ENCODE assay signal across 8 cellular contexts in the genomic region with DNA sequence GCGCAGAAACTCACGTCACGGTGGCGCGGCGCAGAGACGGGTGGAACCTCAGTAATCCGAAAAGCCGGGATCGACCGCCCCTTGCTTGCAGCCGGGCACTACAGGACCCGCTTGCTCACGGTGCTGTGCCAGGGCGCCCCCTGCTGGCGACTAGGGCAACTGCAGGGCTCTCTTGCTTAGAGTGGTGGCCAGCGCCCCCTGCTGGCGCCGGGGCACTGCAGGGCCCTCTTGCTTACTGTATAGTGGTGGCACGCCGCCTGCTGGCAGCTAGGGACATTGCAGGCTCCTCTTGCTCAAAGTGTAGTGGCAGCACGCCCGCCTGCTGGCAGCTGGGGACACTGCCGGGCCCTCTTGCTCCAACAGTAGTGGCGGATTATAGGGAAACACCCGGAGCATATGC. TPM values are rescaled to one million over a fixed set of nuclear protein-coding genes. Genes with fewer than 3 reads are reported as not detected.
DNase-seq lines count a peak whose midpoint lies in the region; ATAC-seq and TF ChIP-seq lines count a peak whose summit lies in the region.
"Not testable (repeated sequence)": the region's sequence is repeated elsewhere in the genome, so short reads cannot be mapped to it uniquely, and the experiment has no call there.

No MANE protein-coding gene starts in this region.

- 30 to 39% methylated on average over 4 to 10 of the region's 26 CpGs for WGBS in lower leg skin, 2 donors
- WGBS in aorta, 2 donors: 11 to 49% methylated on average over 5 to 16 of the region's 26 CpGs

- not testable (repeated sequence) for H3K27ac ChIP-seq in coronary artery; aorta (ENCODE audit: low read depth in 1 of 2, low read length in 2 of 2)

- TF ChIP-seq POLR2A in lower leg skin (IDR thresholded peaks at IDR 0.05): not testable (repeated sequence)

- intact Hi-C loops in lower leg skin (cut with DNase I; ENCODE audit: low total_unique reads); aorta (cut with DNase I): not testable (repeated sequence)

- TF ChIP-seq CTCF in GM12874 (IDR thresholded peaks at IDR 0.05; ENCODE audit: insufficient read depth, low read depth, low read length): peak; percentile 67
- peak; percentile 39 for TF ChIP-seq CTCF in coronary artery (IDR thresholded peaks at IDR 0.05)
- not testable (repeated sequence) for TF ChIP-seq CTCF in lower leg skin (IDR thresholded peaks at IDR 0.05)

- H3K9me3 ChIP-seq in aorta (ENCODE audit: control insufficient read depth, low read length): not testable (repeated sequence)

- H3K27me3 ChIP-seq in aorta (ENCODE audit: control insufficient read depth in 1 of 2, insufficient read depth in 2 of 2, low read length in 1 of 2): not testable (repeated sequence)

- H3K36me3 ChIP-seq in aorta (ENCODE audit: control insufficient read depth in 1 of 2, insufficient read depth in 2 of 2, low read length in 1 of 2): not testable (repeated sequence)

- H3K4me1 ChIP-seq in aorta (ENCODE audit: control insufficient read depth in 1 of 2, insufficient read depth in 2 of 2, low read length in 2 of 2): not testable (repeated sequence)

- not testable (repeated sequence) for H3K4me3 ChIP-seq in coronary artery; lower leg skin (ENCODE audit: low read depth, poor library complexity, severe bottlenecking); aorta (ENCODE audit: low read length in 2 of 2)

- ATAC-seq in aorta (ENCODE audit: low FRiP score): not testable (repeated sequence)

- peak; percentile 94 for DNase-seq in NCI-H2171 treated with DMSO at 0.1 percent for 48 hours (lab: John Stamatoyannopoulos, UW)
- DNase-seq in T-helper 2 cell: peak in 4 of 5 experiments; percentile 69 to 89 (median 84)
- DNase-seq in activated T-cell treated with anti-CD3 and anti-CD28 coated beads, Interleukin-2, amount 50 U/mL, for 1 hour: peak; percentile 86
- DNase-seq in coronary artery (ENCODE audit: low spot score): not testable (repeated sequence)
- peak; percentile 98 to 100 for DNase-seq in lower leg skin (ENCODE audit: low spot score in 2 of 2)
- peak; percentile 96 for DNase-seq in stimulated activated CD4-positive, alpha-beta T cell treated with anti-CD3 and anti-CD28 coated beads, Interleukin-1b, Interleukin-23, amount 100 ng/mL, for 48 hours
- DNase-seq in aorta: peak; percentile 97

RNA-seq across cellular contexts. Expression of a gene that starts 42.6 kb away (rescaled TPM):
- 1 to 10 TPM; 1.1 to 6.0 (median 3.0) TPM for total RNA-seq in lower leg skin
- 1 to 10 TPM; 6.0 to 6.1 TPM for total RNA-seq in aorta
- polyA plus RNA-seq in aorta: 10 to 100 TPM in 1 of 2 donors, 1 to 10 TPM in 1; 8.5 to 10.9 TPM

RNA-seq across cellular contexts. Expression of a gene that starts 42.9 kb away (rescaled TPM):
- total RNA-seq in lower leg skin: 10 to 100 TPM in 3 of 4 donors, 1 to 10 TPM in 1; 6.3 to 12.0 (median 10.4) TPM
- 10 to 100 TPM; 10.7 to 11.1 TPM for total RNA-seq in aorta
- 10 to 100 TPM; 18.5 to 32.2 TPM for polyA plus RNA-seq in aorta
